ENCODE assay signal across 5 cellular contexts in the genomic region with DNA sequence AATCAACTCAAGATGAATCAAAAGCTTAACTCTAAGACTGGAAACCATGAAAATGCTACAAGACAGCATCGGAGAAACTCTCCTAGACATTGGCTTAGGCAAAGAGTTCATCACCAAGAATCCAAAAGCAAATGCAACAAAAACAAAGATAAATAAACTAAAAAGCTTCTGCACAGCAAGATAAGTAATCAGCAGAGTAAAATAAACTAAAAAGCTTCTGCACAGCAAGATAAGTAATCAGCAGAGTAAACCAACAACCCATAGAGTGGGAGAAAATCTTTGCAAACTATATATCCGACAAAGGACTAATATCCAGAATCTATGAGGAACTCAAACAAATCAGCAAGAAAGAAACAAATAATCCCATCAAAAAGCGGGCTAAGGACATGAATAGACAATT. TPM values are rescaled to one million over a fixed set of nuclear protein-coding genes. Genes with fewer than 3 reads are reported as not detected.
"Had no signal": no experiment of that assay in that cellular context is flagged by ENCODE, and none has a peak within 500 bp of the region (broad histone marks: within the 10 kb centered on the region; RNA-seq: fewer than 3 reads in every experiment).

No MANE protein-coding gene starts in this region.

RNA-seq across cellular contexts. Expression of gene GPX5, which starts 21.3 kb away (rescaled TPM):
- total RNA-seq: HepG2, HT-29, HT1080, IMR-90 had no signal
- polyA plus RNA-seq: HepG2, IgD-negative memory B cell, IMR-90 had no signal

RNA-seq across cellular contexts. Expression of gene GPX6, which starts 31.4 kb away (rescaled TPM):
- total RNA-seq: HepG2, HT-29, HT1080, IMR-90 had no signal
- polyA plus RNA-seq: HepG2, IgD-negative memory B cell, IMR-90 had no signal
